Comparison of ENCODE assay signal across 15 cellular contexts in the genomic region with DNA sequence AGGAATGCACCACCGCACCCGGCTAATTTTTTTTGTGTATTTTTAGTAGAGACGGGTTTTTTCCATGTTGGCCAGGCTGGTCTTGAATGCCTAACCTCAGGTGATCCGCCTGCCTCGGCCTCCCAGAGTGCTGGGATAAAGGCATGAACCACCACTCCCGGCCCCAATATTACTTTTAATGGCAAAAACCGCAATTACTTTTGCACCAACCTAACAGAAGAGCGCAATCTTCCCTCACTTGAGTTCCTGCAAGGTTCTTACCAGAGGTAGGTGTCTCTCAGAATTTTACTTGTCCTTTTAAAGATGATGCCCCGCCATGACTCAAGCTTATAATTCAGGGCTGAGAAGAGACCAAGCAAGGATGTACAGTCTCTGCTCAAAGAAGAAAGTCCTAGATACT.
DNase-seq lines count a peak whose midpoint lies in the region; ATAC-seq and TF ChIP-seq lines count a peak whose summit lies in the region.
"Had no signal": no experiment of that assay in that cellular context is flagged by ENCODE, and none has a peak within 500 bp of the region (broad histone marks: within the 10 kb centered on the region; RNA-seq: fewer than 3 reads in every experiment).

No MANE protein-coding gene starts in this region.

- CTCF ChIA-PET in SK-N-SH (lab: Yijun Ruan, JAX): no interaction called here

- POLR2A ChIA-PET in SK-N-SH (lab: Yijun Ruan, JAX): no interaction called here

- H4K20me1 ChIP-seq in SK-N-SH (ENCODE audit: insufficient read depth) (no peaks in the 10 kb centered on the region), OCI-LY1 (ENCODE audit: insufficient read depth, low read length) (no peaks in the 10 kb centered on the region)
- H4K20me1 ChIP-seq: BLaER1 treated with 17β-estradiol and CSF1 and Interleukin-3, amounts not matched to agents 10 nM and 100 nM had no signal

- H3K9me3 Mint-ChIP-seq in progenitor cell of endocrine pancreas (ENCODE audit: low read depth): no peaks in the 10 kb centered on the region
- H3K9me3 Mint-ChIP-seq: CD4-positive, alpha-beta T cell had no signal

- H2BK12ac ChIP-seq in mesenchymal stem cell (ENCODE audit: low read length in 2 of 2): no peak overlapping the region

- no peaks in the 10 kb centered on the region for H3K79me2 ChIP-seq in SK-N-SH (ENCODE audit: insufficient read depth)
- H3K79me2 ChIP-seq in OCI-LY1 (ENCODE audit: insufficient read depth, low read length): no peaks in the 10 kb centered on the region

- no peak overlapping the region for H3K9ac ChIP-seq in SK-N-SH
- H3K9ac ChIP-seq in OCI-LY1 (ENCODE audit: low read length): no peak overlapping the region
- H3K9ac ChIP-seq in mesenchymal stem cell (ENCODE audit: low read length): no peak overlapping the region
- H3K9ac ChIP-seq: BLaER1 treated with 17β-estradiol and CSF1 and Interleukin-3, amounts not matched to agents 10 nM and 100 nM had no signal

- DNase-seq in SK-N-SH (no peak), mesenchymal stem cell (no peak), progenitor cell of endocrine pancreas (ENCODE audit: low spot score, unreplicated experiment) (no peak), T-helper 17 cell (no peak)
- DNase-seq: AML-193; CD4-positive, alpha-beta T cell; DMS79; H7 had no signal

- H3K14ac ChIP-seq in mesenchymal stem cell (ENCODE audit: low read length in 2 of 2): no peak overlapping the region

- no peaks in the 10 kb centered on the region for H3K79me1 ChIP-seq in mesenchymal stem cell (replicated peaks; ENCODE audit: low read length, poor library complexity, severe bottlenecking)

- no peak overlapping the region for H2BK120ac ChIP-seq in mesenchymal stem cell (ENCODE audit: low read depth, low read length)

- TF ChIP-seq CTCF in SK-N-SH (IDR thresholded peaks at IDR 0.05): no peak
- TF ChIP-seq CTCF in OCI-LY1 (IDR thresholded peaks at IDR 0.05; ENCODE audit: low read length): no peak
- TF ChIP-seq CTCF in progenitor cell of endocrine pancreas (IDR thresholded peaks at IDR 0.05; ENCODE audit: unreplicated experiment): no peak

- no peak overlapping the region for H3K18ac ChIP-seq in mesenchymal stem cell (ENCODE audit: low read depth in 1 of 2, low read length in 2 of 2)

- H4K91ac ChIP-seq in mesenchymal stem cell (ENCODE audit: low read length): no peak overlapping the region

- no peak for TF ChIP-seq EP300 in SK-N-SH (IDR thresholded peaks at IDR 0.05; ENCODE audit: borderline replicate concordance in 1 of 2, low read depth in 1 of 2, low read length in 1 of 2)

- TF ChIP-seq POLR2A in GM18505 (IDR thresholded peaks at IDR 0.05; ENCODE audit: borderline replicate concordance, extremely low read depth, insufficient read depth, insufficient read length): no peak

- no peak overlapping the region for H2BK15ac ChIP-seq in mesenchymal stem cell (ENCODE audit: low read depth, poor library complexity, severe bottlenecking)

- H3F3A ChIP-seq in SK-N-SH (replicated peaks; ENCODE audit: insufficient read depth) (peaks cover 16% of the 10 kb centered on the region), OCI-LY1 (ENCODE audit: insufficient read depth, low read length) (no peaks in the 10 kb centered on the region)

- no peak for TF ChIP-seq RAD21 in SK-N-SH (IDR thresholded peaks at IDR 0.05; ENCODE audit: low read length)

- H3K9me3 ChIP-seq in SK-N-SH: no peaks in the 10 kb centered on the region
- H3K9me3 ChIP-seq in OCI-LY1 (ENCODE audit: low read length): no peaks in the 10 kb centered on the region
- no peaks in the 10 kb centered on the region for H3K9me3 ChIP-seq in mesenchymal stem cell (ENCODE audit: control insufficient read depth, low read length)
- H3K9me3 ChIP-seq in T-helper 17 cell (ENCODE audit: control insufficient read depth, low read length, poor library complexity, severe bottlenecking): no peaks in the 10 kb centered on the region
- H3K9me3 ChIP-seq: BLaER1 treated with 17β-estradiol and CSF1 and Interleukin-3, amounts not matched to agents 10 nM and 100 nM had no signal

- 93% methylated on average over 9 of the region's 9 CpGs for WGBS in SK-N-SH (ENCODE audit: low lambda C conversion rate)
- 98% methylated on average over 9 of the region's 9 CpGs for WGBS in mesenchymal stem cell

- H3K23ac ChIP-seq in mesenchymal stem cell (ENCODE audit: low read length in 2 of 2): no peak overlapping the region

- H2BK5ac ChIP-seq in mesenchymal stem cell (ENCODE audit: low read depth, low read length, poor library complexity, severe bottlenecking): peak overlapping the region; percentile 97

- H3K4ac ChIP-seq in mesenchymal stem cell (ENCODE audit: low read depth in 1 of 2, low read length in 2 of 2): no peak overlapping the region

- H3K27me3 ChIP-seq in SK-N-SH (ENCODE audit: insufficient read depth): no peaks in the 10 kb centered on the region
- no peaks in the 10 kb centered on the region for H3K27me3 ChIP-seq in OCI-LY1 (ENCODE audit: insufficient read depth, low read length)
- no peaks in the 10 kb centered on the region for H3K27me3 ChIP-seq in mesenchymal stem cell (ENCODE audit: control insufficient read depth in 1 of 2, insufficient read depth in 1 of 2, low read length in 2 of 2)
- H3K27me3 ChIP-seq: BLaER1 treated with 17β-estradiol and CSF1 and Interleukin-3, amounts not matched to agents 10 nM and 100 nM had no signal

- H3K36me3 ChIP-seq in SK-N-SH (replicated peaks in 1 of 2; ENCODE audit: control insufficient read depth in 1 of 2, insufficient read depth in 2 of 2, low read length in 1 of 2) (no peaks in the 10 kb centered on the region), OCI-LY1 (ENCODE audit: insufficient read depth, low read length) (no peaks in the 10 kb centered on the region), mesenchymal stem cell (ENCODE audit: control insufficient read depth in 1 of 2, insufficient read depth in 2 of 2, low read depth in 1 of 2, low read length in 2 of 2) (no peaks in the 10 kb centered on the region)
- H3K36me3 ChIP-seq: BLaER1 treated with 17β-estradiol and CSF1 and Interleukin-3, amounts not matched to agents 10 nM and 100 nM had no signal

- H3K4me1 Mint-ChIP-seq in progenitor cell of endocrine pancreas (ENCODE audit: low read depth): no peaks in the 10 kb centered on the region
- H3K4me1 Mint-ChIP-seq in T-helper 17 cell: no peaks in the 10 kb centered on the region
- H3K4me1 Mint-ChIP-seq: IgD-negative memory B cell had no signal

- H3K4me1 ChIP-seq in SK-N-SH (ENCODE audit: control insufficient read depth in 1 of 2, insufficient read depth in 2 of 2, low read depth in 1 of 2, low read length in 1 of 2) (peaks cover 0 to 4% of the 10 kb centered on the region in 2 experiments; a peak in 2 of 4 replicates), OCI-LY1 (ENCODE audit: insufficient read depth, low read length, severe bottlenecking) (no peaks in the 10 kb centered on the region), mesenchymal stem cell (ENCODE audit: control insufficient read depth, insufficient read depth, low read depth, low read length) (peaks cover 2% of the 10 kb centered on the region)
- H3K4me1 ChIP-seq: BLaER1 treated with 17β-estradiol and CSF1 and Interleukin-3, amounts not matched to agents 10 nM and 100 nM had no signal

- H3K27ac Mint-ChIP-seq in progenitor cell of endocrine pancreas (peak overlapping the region; percentile 6), T-helper 17 cell (no peak overlapping the region)
- H3K27ac Mint-ChIP-seq: CD4-positive, alpha-beta T cell; IgD-negative memory B cell had no signal

- ATAC-seq in SK-N-SH treated with all-trans-retinoic acid at 6 μM for 48 hours: no peak
- ATAC-seq in GM19023 (IDR thresholded peaks at IDR 0.05; ENCODE audit: unreplicated experiment): no peak
- no peak for ATAC-seq in GM18505 (IDR thresholded peaks at IDR 0.05; ENCODE audit: unreplicated experiment)
- ATAC-seq in T-helper 17 cell: no peak

- H3K4me3 ChIP-seq in SK-N-SH (ENCODE audit: low read depth in 2 of 2, low read length in 1 of 2) (no peak overlapping the region), OCI-LY1 (ENCODE audit: low read depth, low read length, poor library complexity, severe bottlenecking) (no peak overlapping the region), mesenchymal stem cell (ENCODE audit: insufficient read depth in 1 of 2, low read depth in 1 of 2, low read length in 2 of 2) (no peak overlapping the region)
- H3K4me3 ChIP-seq: BLaER1 treated with 17β-estradiol and CSF1 and Interleukin-3, amounts not matched to agents 10 nM and 100 nM had no signal

- no peaks in the 10 kb centered on the region for H3K27me3 Mint-ChIP-seq in progenitor cell of endocrine pancreas
- H3K27me3 Mint-ChIP-seq in T-helper 17 cell: no peaks in the 10 kb centered on the region
- H3K27me3 Mint-ChIP-seq: CD4-positive, alpha-beta T cell; IgD-negative memory B cell had no signal

- no peak overlapping the region for H4K8ac ChIP-seq in mesenchymal stem cell (ENCODE audit: low read length)

- peak overlapping the region; percentile 83 for H2AK5ac ChIP-seq in mesenchymal stem cell (ENCODE audit: low read length, severe bottlenecking)

- peak overlapping the region; percentile 76; a peak in 3 of 4 replicates for H3K27ac ChIP-seq in SK-N-SH (ENCODE audit: low read depth in 2 of 2, low read length in 1 of 2)
- H3K27ac ChIP-seq in OCI-LY1 (ENCODE audit: low read depth, low read length, poor library complexity, severe bottlenecking): no peak overlapping the region
- H3K27ac ChIP-seq in mesenchymal stem cell (ENCODE audit: low read length, poor library complexity, severe bottlenecking): peak overlapping the region; percentile 98
- H3K27ac ChIP-seq: 22Rv1; BLaER1 treated with 17β-estradiol and CSF1 and Interleukin-3, amounts not matched to agents 10 nM and 100 nM had no signal

- H3K36me3 Mint-ChIP-seq in progenitor cell of endocrine pancreas (ENCODE audit: insufficient read depth) (no peaks in the 10 kb centered on the region), T-helper 17 cell (ENCODE audit: low read depth) (no peaks in the 10 kb centered on the region)
- H3K36me3 Mint-ChIP-seq: IgD-negative memory B cell had no signal

- H2AFZ ChIP-seq in SK-N-SH (ENCODE audit: low read depth) (peak overlapping the region; percentile 69; the same call in 1 of the 2 replicates), OCI-LY1 (ENCODE audit: low read length) (peak overlapping the region; percentile 16; the same call in 1 of the 2 replicates), mesenchymal stem cell (ENCODE audit: low read depth, low read length) (no peak overlapping the region)

- H3K4me3 Mint-ChIP-seq in progenitor cell of endocrine pancreas (ENCODE audit: low read depth): no peak overlapping the region
- no peak overlapping the region for H3K4me3 Mint-ChIP-seq in T-helper 17 cell
- H3K4me3 Mint-ChIP-seq: CD4-positive, alpha-beta T cell; IgD-negative memory B cell had no signal

- H3K4me2 ChIP-seq in SK-N-SH (no peak overlapping the region), OCI-LY1 (ENCODE audit: low read length) (no peak overlapping the region), mesenchymal stem cell (ENCODE audit: low read length, poor library complexity, severe bottlenecking) (no peak overlapping the region)
- H3K4me2 ChIP-seq: BLaER1 treated with 17β-estradiol and CSF1 and Interleukin-3, amounts not matched to agents 10 nM and 100 nM had no signal

- H3K9me2 ChIP-seq in SK-N-SH: no peaks in the 10 kb centered on the region
- no peaks in the 10 kb centered on the region for H3K9me2 ChIP-seq in OCI-LY1 (ENCODE audit: low read depth, low read length)

TF ChIP-seq in SK-N-SH, 30 proteins besides CTCF, POLR2A, EP300 and RAD21 (continues in another document):
- TF ChIP-seq GABPA (IDR thresholded peaks at IDR 0.05; ENCODE audit: low read depth): no peak

TF ChIP-seq in SK-N-SH treated with all-trans-retinoic acid at 6 μM for 48 hours, 23 proteins besides CTCF, POLR2A, EP300 and RAD21 (continues in another document):
- TF ChIP-seq ZC3H10 (CRISPR knock-in tag; IDR thresholded peaks at IDR 0.05): no peak
